ENCODE assay signal across 8 cellular contexts in genomic region chr19:18058208-18059009, GRCh38. TPM values are rescaled to one million over a fixed set of nuclear protein-coding genes. Genes with fewer than 3 reads are reported as not detected.
DNase-seq lines count a peak whose midpoint lies in the region; ATAC-seq, FAIRE-seq and TF ChIP-seq lines count a peak whose summit lies in the region.

No MANE protein-coding gene starts in this region.

- no peaks in the 10 kb centered on the region for H3K9me2 ChIP-seq in GM23248 (ENCODE audit: insufficient read depth)

- no peak for FAIRE-seq in bronchial epithelial cell (lab: Jason Lieb, UNC)

- 7 to 12% methylated on average over 22 to 33 of the region's 34 CpGs for WGBS in GM23248 (ENCODE audit: low coverage in 1 of 2, low lambda C conversion rate in 2 of 2, missing lambda C conversion rate in 2 of 2), 2 experiments
- 5% methylated on average over 30 of the region's 34 CpGs for WGBS in smooth muscle cell (ENCODE audit: low lambda C conversion rate)

- DNase-seq in AG09309 (ENCODE audit: low read depth) (peak; percentile 17), GM23248 (peak; percentile 87), NCI-H2107 (lab: John Stamatoyannopoulos, UW) (peak; percentile 29), WTC11 (ENCODE audit: low spot score) (peak; percentile 86), bronchial epithelial cell (ENCODE audit: low read depth) (peak; percentile 29), inferior parietal cortex (ENCODE audit: extremely low spot score) (peak; percentile 87), smooth muscle cell (lab: John Stamatoyannopoulos, UW; ENCODE audit: unreplicated experiment) (peak; percentile 36), cerebellar nuclear complex (lab: John Stamatoyannopoulos, UW) (no peak)

- H3K79me2 ChIP-seq in GM23248 (ENCODE audit: insufficient read depth) (no peaks in the 10 kb centered on the region), smooth muscle cell (ENCODE audit: low read depth) (no peaks in the 10 kb centered on the region)

- H3K4me3 Mint-ChIP-seq in WTC11, result peak overlapping the region; percentile 61

- H4K20me1 ChIP-seq in GM23248 (ENCODE audit: insufficient read depth) (no peaks in the 10 kb centered on the region), smooth muscle cell (ENCODE audit: low read depth) (no peaks in the 10 kb centered on the region)

- H3K27me3 Mint-ChIP-seq in WTC11 (ENCODE audit: low read depth), result no peaks in the 10 kb centered on the region; the same call in 1 of the 2 replicates

- H3K4me3 ChIP-seq in AG09309 (ENCODE audit: control insufficient read depth, low read depth, low read length) (peak overlapping the region; percentile 17), GM23248 (no peak overlapping the region), bronchial epithelial cell (ENCODE audit: low read depth, low read length) (no peak overlapping the region), smooth muscle cell (peak overlapping the region; percentile 32)

- H2AFZ ChIP-seq in GM23248, result peak overlapping the region; percentile 79
- H2AFZ ChIP-seq in smooth muscle cell (ENCODE audit: low read depth), result peak overlapping the region; percentile 81

- H3K27ac Mint-ChIP-seq in WTC11, result peak overlapping the region; percentile 63; the same call in 1 of the 2 replicates

- H3K36me3 ChIP-seq in GM23248 (ENCODE audit: low read depth), result no peaks in the 10 kb centered on the region
- H3K36me3 ChIP-seq in bronchial epithelial cell (ENCODE audit: control insufficient read depth, insufficient read depth, low read length), result no peaks in the 10 kb centered on the region
- H3K36me3 ChIP-seq in smooth muscle cell (ENCODE audit: low read depth), result no peaks in the 10 kb centered on the region

- no peaks in the 10 kb centered on the region; the same call in 1 of the 2 replicates for H3K9me3 Mint-ChIP-seq in WTC11

- H3K4me1 ChIP-seq in GM23248 (ENCODE audit: insufficient read depth) (0 out of 2 replicates have a peak, but pooled peaks cover 3% of the 10 kb centered on the region), smooth muscle cell (ENCODE audit: low read depth) (no peaks in the 10 kb centered on the region)

- H3K9ac ChIP-seq in GM23248 (peak overlapping the region; percentile 26; the same call in 1 of the 2 replicates), smooth muscle cell (ENCODE audit: low read depth) (no peak overlapping the region)

- CTCF ChIA-PET in WTC11 (lab: Charles Lee), result interaction anchor here (0.6 to 6.3 kb wide), 15 partner anchors 14 to 428 kb away, joined by 3 to 46 read pairs (median 4); partner anchors contain the start of genes ARRDC2 and RPL18A

- peak; percentile 86 for ATAC-seq in WTC11

- in situ Hi-C loops in GM23248 (cut with MboI), result loop anchor here (10.0 kb wide), 1 partner anchor 54 kb away; the partner anchor contains the start of gene ARRDC2

- H3F3A ChIP-seq in GM23248 (ENCODE audit: insufficient read depth), result peaks cover 14% of the 10 kb centered on the region
- H3F3A ChIP-seq in smooth muscle cell (ENCODE audit: low read depth), result no peaks in the 10 kb centered on the region

- no peaks in the 10 kb centered on the region for H3K36me3 Mint-ChIP-seq in WTC11

- H3K27me3 ChIP-seq in GM23248 (replicated peaks; ENCODE audit: insufficient read depth) (no peaks in the 10 kb centered on the region), bronchial epithelial cell (ENCODE audit: control insufficient read depth, insufficient read depth, low read length) (no peaks in the 10 kb centered on the region), smooth muscle cell (ENCODE audit: low read depth) (no peaks in the 10 kb centered on the region)

- peak; percentile 95 for TF ChIP-seq CTCF in AG09309 (IDR thresholded peaks at IDR 0.05; ENCODE audit: control insufficient read depth, insufficient read depth, low read depth, low read length, missing control alignments)
- TF ChIP-seq CTCF in WTC11 (IDR thresholded peaks at IDR 0.05), result peak; percentile 92
- peak; percentile 86 for TF ChIP-seq CTCF in bronchial epithelial cell (IDR thresholded peaks at IDR 0.05; ENCODE audit: insufficient read depth, low read length, severe bottlenecking)
- TF ChIP-seq CTCF in smooth muscle cell (IDR thresholded peaks at IDR 0.05; ENCODE audit: borderline replicate concordance, insufficient read depth, poor library complexity, severe bottlenecking), result peak; percentile 96

- H3K4me1 Mint-ChIP-seq in WTC11, result peaks cover 7% of the 10 kb centered on the region

- H3K9me3 ChIP-seq in GM23248 (ENCODE audit: low read depth), result no peaks in the 10 kb centered on the region
- H3K9me3 ChIP-seq in smooth muscle cell (replicated peaks; ENCODE audit: low read depth), result no peaks in the 10 kb centered on the region

- H3K27ac ChIP-seq in GM23248 (no peak overlapping the region), smooth muscle cell (ENCODE audit: low read depth) (no peak overlapping the region)

- peak overlapping the region; percentile 36 for H3K4me2 ChIP-seq in GM23248 (ENCODE audit: unreplicated experiment)
- H3K4me2 ChIP-seq in smooth muscle cell, result peak overlapping the region; percentile 82

- POLR2A ChIA-PET in WTC11 (lab: Charles Lee), result no interaction called here

TF ChIP-seq in WTC11, 78 proteins besides CTCF, POLR2A, EP300 and RAD21:
- TF ChIP-seq NFE2L1 (CRISPR knock-in tag; IDR thresholded peaks at IDR 0.05), result peak; percentile 62; the same call in 1 of the 2 replicates
- no peak for TF ChIP-seq AFF4 (CRISPR knock-in tag; IDR thresholded peaks at IDR 0.05; ENCODE audit: borderline replicate concordance)
- peak; percentile 67 for TF ChIP-seq SP1 (CRISPR knock-in tag; conservative IDR thresholded peaks at IDR 0.05)
- TF ChIP-seq, protein P1, sequence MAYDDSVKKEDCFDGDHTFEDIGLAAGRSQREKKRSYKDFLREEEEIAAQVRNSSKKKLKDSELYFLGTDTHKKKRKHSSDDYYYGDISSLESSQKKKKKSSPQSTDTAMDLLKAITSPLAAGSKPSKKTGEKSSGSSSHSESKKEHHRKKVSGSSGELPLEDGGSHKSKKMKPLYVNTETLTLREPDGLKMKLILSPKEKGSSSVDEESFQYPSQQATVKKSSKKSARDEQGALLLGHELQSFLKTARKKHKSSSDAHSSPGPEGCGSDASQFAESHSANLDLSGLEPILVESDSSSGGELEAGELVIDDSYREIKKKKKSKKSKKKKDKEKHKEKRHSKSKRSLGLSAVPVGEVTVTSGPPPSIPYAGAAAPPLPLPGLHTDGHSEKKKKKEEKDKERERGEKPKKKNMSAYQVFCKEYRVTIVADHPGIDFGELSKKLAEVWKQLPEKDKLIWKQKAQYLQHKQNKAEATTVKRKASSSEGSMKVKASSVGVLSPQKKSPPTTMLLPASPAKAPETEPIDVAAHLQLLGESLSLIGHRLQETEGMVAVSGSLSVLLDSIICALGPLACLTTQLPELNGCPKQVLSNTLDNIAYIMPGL (CRISPR knock-in tag; IDR thresholded peaks at IDR 0.05), result 0 out of 2 replicates have a peak, but pooled peaks have one; percentile 61

RNA-seq across cellular contexts. Expression of gene IL12RB1, which starts 28.3 kb away (rescaled TPM):
- not detected in 2 replicates for total RNA-seq in GM23248 (2014; rRNA removed; shearing (Covaris generic))
- polyA plus RNA-seq in GM23248 (2016; fragmentation: Nextera tagmentation; extraction: Ambion mirVana), result not detected in 2 replicates
- not detected in 3 replicates for total RNA-seq in WTC11 (2021)
- total RNA-seq in bronchial epithelial cell, result under 0.01 TPM in 1 of 2 replicates, not detected in the other
- not detected in 2 replicates for total RNA-seq in smooth muscle cell
- not detected in 2 replicates for polyA plus RNA-seq in smooth muscle cell

RNA-seq across cellular contexts. Expression of gene MAST3, which starts 39.2 kb away (rescaled TPM):
- total RNA-seq in GM23248 (2014; rRNA removed; shearing (Covaris generic)), result 3.2 and 3.8 TPM in 2 replicates
- 5.6 and 6.1 TPM in 2 replicates for polyA plus RNA-seq in GM23248 (2016; fragmentation: Nextera tagmentation; extraction: Ambion mirVana)
- total RNA-seq in WTC11 (2021), result 10.8 to 11.5 TPM (median 11.2 TPM) in 3 replicates
- total RNA-seq in bronchial epithelial cell, result 0.79 and 2.2 TPM in 2 replicates
- 3.6 and 4.3 TPM in 2 replicates for total RNA-seq in smooth muscle cell
- 4.3 and 10.3 TPM in 2 replicates for polyA plus RNA-seq in smooth muscle cell

RNA-seq across cellular contexts. Expression of gene ARRDC2, which starts 50.4 kb away (rescaled TPM):
- total RNA-seq in GM23248 (2014; rRNA removed; shearing (Covaris generic)), result 15.9 and 19.7 TPM in 2 replicates
- polyA plus RNA-seq in GM23248 (2016; fragmentation: Nextera tagmentation; extraction: Ambion mirVana) (5.4 and 5.7 TPM in 2 replicates), smooth muscle cell (4.3 and 6.5 TPM in 2 replicates)
- total RNA-seq in WTC11 (2021) (9.2 to 9.9 TPM (median 9.8 TPM) in 3 replicates), bronchial epithelial cell (6.1 and 7.2 TPM in 2 replicates), smooth muscle cell (3.5 and 4.4 TPM in 2 replicates)

Comparison
In these comparisons a context has a peak if more than half of its experiments do, and no peak if none do; other contexts are left out.
1. DNase-seq: peak in AG09309 (single experiment), GM23248 (single experiment), NCI-H2107 (single experiment), WTC11 (single experiment), bronchial epithelial cell (single experiment), inferior parietal cortex (single experiment) and smooth muscle cell (single experiment); none in cerebellar nuclear complex (0 of 2).
2. H3K4me3 ChIP-seq: peak in AG09309 (single experiment) and smooth muscle cell (single experiment); none in GM23248 (single experiment) and bronchial epithelial cell (single experiment).
3. Peak in every context shown above with its lines, with median percentiles within 50 percentile points of each other: CTCF ChIP-seq.